1 cellular context compared by ENCODE assay signal in genomic region chr4:52659722-52660261, GRCh38.
TF ChIP-seq lines count a peak whose summit lies in the region.

No MANE protein-coding gene starts in this region.

TF ChIP-seq in HepG2, 621 proteins besides CTCF, POLR2A, EP300 and RAD21 (continued from another document and continues in another):
- no peak for TF ChIP-seq ZNF383 (CRISPR knock-in tag; IDR thresholded peaks at IDR 0.05; ENCODE audit: borderline replicate concordance)
- TF ChIP-seq ZNF362 (CRISPR knock-in tag; IDR thresholded peaks at IDR 0.05; ENCODE audit: borderline replicate concordance): no peak
- TF ChIP-seq ARID3A (IDR thresholded peaks at IDR 0.05; ENCODE audit: low read depth, low read length): no peak
- TF ChIP-seq MIER3 (CRISPR knock-in tag; IDR thresholded peaks at IDR 0.05; ENCODE audit: borderline replicate concordance): no peak
- TF ChIP-seq HDAC6 (IDR thresholded peaks at IDR 0.05; ENCODE audit: low read depth, low read length): no peak
- TF ChIP-seq ZFP62 (CRISPR knock-in tag; IDR thresholded peaks at IDR 0.05): no peak
- no peak for TF ChIP-seq ATM (IDR thresholded peaks at IDR 0.05; ENCODE audit: borderline replicate concordance)
- no peak for TF ChIP-seq KAT8 (CRISPR knock-in tag; IDR thresholded peaks at IDR 0.05)
- no peak for TF ChIP-seq HOXA5 (CRISPR knock-in tag; IDR thresholded peaks at IDR 0.05)
- TF ChIP-seq ZNF275 (CRISPR knock-in tag; IDR thresholded peaks at IDR 0.05; ENCODE audit: borderline replicate concordance): 0 out of 2 replicates have a peak, but pooled peaks have one; percentile 19
- TF ChIP-seq POGK (CRISPR knock-in tag; conservative IDR thresholded peaks at IDR 0.05): peak; percentile 78
- TF ChIP-seq ASH2L (IDR thresholded peaks at IDR 0.05; ENCODE audit: insufficient read length, low read depth, low read length): peak; percentile 67
- no peak for TF ChIP-seq NCOA1 (CRISPR knock-in tag; IDR thresholded peaks at IDR 0.05)
- TF ChIP-seq SIX1 (CRISPR knock-in tag; IDR thresholded peaks at IDR 0.05; ENCODE audit: borderline replicate concordance): no peak
- no peak for TF ChIP-seq ATF6 (CRISPR knock-in tag; conservative IDR thresholded peaks at IDR 0.05)
- no peak for TF ChIP-seq ZFP36L2 (CRISPR knock-in tag; IDR thresholded peaks at IDR 0.05)
- no peak for TF ChIP-seq ZNF30 (CRISPR knock-in tag; IDR thresholded peaks at IDR 0.05)
- no peak for TF ChIP-seq HES4 (CRISPR knock-in tag; IDR thresholded peaks at IDR 0.05; ENCODE audit: borderline replicate concordance)
- TF ChIP-seq ZNF879 (CRISPR knock-in tag; IDR thresholded peaks at IDR 0.05): no peak
- no peak for TF ChIP-seq CAMTA2 (CRISPR knock-in tag; IDR thresholded peaks at IDR 0.05; ENCODE audit: borderline replicate concordance)
- TF ChIP-seq ZNF616 (CRISPR knock-in tag; IDR thresholded peaks at IDR 0.05; ENCODE audit: low read depth): no peak
- no peak for TF ChIP-seq ZBTB2 (CRISPR knock-in tag; IDR thresholded peaks at IDR 0.05; ENCODE audit: low read depth)
- no peak for TF ChIP-seq U2AF1 (optimal IDR thresholded peaks at IDR 0.05; ENCODE audit: low read depth, low read length)
- TF ChIP-seq ZNF687 (CRISPR knock-in tag; IDR thresholded peaks at IDR 0.05): peak; percentile 58
- TF ChIP-seq ZNF629 (CRISPR knock-in tag; conservative IDR thresholded peaks at IDR 0.05): no peak
- 0 out of 2 replicates have a peak, but pooled peaks have one; percentile 31 for TF ChIP-seq SIN3A (IDR thresholded peaks at IDR 0.05; ENCODE audit: borderline replicate concordance, low read depth, low read length)
- TF ChIP-seq ZNF441 (CRISPR knock-in tag; IDR thresholded peaks at IDR 0.05; ENCODE audit: borderline replicate concordance): no peak
- peak; percentile 48 for TF ChIP-seq POLR2G (IDR thresholded peaks at IDR 0.05; ENCODE audit: low read depth, low read length)
- TF ChIP-seq TBX2 (CRISPR knock-in tag; IDR thresholded peaks at IDR 0.05; ENCODE audit: borderline replicate concordance): no peak
- TF ChIP-seq ZNF674 (CRISPR knock-in tag; IDR thresholded peaks at IDR 0.05; ENCODE audit: low read depth): no peak
- no peak for TF ChIP-seq ZNF556 (CRISPR knock-in tag; IDR thresholded peaks at IDR 0.05; ENCODE audit: borderline replicate concordance)
- TF ChIP-seq TIGD3 (CRISPR knock-in tag; IDR thresholded peaks at IDR 0.05; ENCODE audit: borderline replicate concordance): no peak
- no peak for TF ChIP-seq KLF11 (CRISPR knock-in tag; IDR thresholded peaks at IDR 0.05)
- TF ChIP-seq E2F1 (CRISPR knock-in tag; IDR thresholded peaks at IDR 0.05): no peak
- peak; percentile 39; the same call in 1 of the 2 replicates for TF ChIP-seq PITX1 (CRISPR knock-in tag; IDR thresholded peaks at IDR 0.05)
- no peak for TF ChIP-seq ZNF841 (CRISPR knock-in tag; IDR thresholded peaks at IDR 0.05; ENCODE audit: borderline replicate concordance)
- no peak for TF ChIP-seq FUBP1 (CRISPR knock-in tag; IDR thresholded peaks at IDR 0.05; ENCODE audit: borderline replicate concordance)
- no peak for TF ChIP-seq CHD4 (IDR thresholded peaks at IDR 0.05; ENCODE audit: borderline replicate concordance, low read length)
- no peak for TF ChIP-seq SP4 (CRISPR knock-in tag; IDR thresholded peaks at IDR 0.05)
- no peak for TF ChIP-seq PBX2 (CRISPR knock-in tag; IDR thresholded peaks at IDR 0.05)
- no peak for TF ChIP-seq STAT5B (CRISPR knock-in tag; IDR thresholded peaks at IDR 0.05)
- no peak for TF ChIP-seq SRSF1 (optimal IDR thresholded peaks at IDR 0.05; ENCODE audit: low read depth, low read length)
- no peak for TF ChIP-seq MTF1 (CRISPR knock-in tag; IDR thresholded peaks at IDR 0.05)
- no peak for TF ChIP-seq ZNF34 (CRISPR knock-in tag; IDR thresholded peaks at IDR 0.05; ENCODE audit: borderline replicate concordance)
- TF ChIP-seq ATF7 (IDR thresholded peaks at IDR 0.05): no peak
- no peak for TF ChIP-seq ATF7 (CRISPR knock-in tag; IDR thresholded peaks at IDR 0.05)
- TF ChIP-seq ZNF296 (CRISPR knock-in tag; conservative IDR thresholded peaks at IDR 0.05): no peak
